Comparison of ENCODE assay signal across 1 cellular context in the genomic region with DNA sequence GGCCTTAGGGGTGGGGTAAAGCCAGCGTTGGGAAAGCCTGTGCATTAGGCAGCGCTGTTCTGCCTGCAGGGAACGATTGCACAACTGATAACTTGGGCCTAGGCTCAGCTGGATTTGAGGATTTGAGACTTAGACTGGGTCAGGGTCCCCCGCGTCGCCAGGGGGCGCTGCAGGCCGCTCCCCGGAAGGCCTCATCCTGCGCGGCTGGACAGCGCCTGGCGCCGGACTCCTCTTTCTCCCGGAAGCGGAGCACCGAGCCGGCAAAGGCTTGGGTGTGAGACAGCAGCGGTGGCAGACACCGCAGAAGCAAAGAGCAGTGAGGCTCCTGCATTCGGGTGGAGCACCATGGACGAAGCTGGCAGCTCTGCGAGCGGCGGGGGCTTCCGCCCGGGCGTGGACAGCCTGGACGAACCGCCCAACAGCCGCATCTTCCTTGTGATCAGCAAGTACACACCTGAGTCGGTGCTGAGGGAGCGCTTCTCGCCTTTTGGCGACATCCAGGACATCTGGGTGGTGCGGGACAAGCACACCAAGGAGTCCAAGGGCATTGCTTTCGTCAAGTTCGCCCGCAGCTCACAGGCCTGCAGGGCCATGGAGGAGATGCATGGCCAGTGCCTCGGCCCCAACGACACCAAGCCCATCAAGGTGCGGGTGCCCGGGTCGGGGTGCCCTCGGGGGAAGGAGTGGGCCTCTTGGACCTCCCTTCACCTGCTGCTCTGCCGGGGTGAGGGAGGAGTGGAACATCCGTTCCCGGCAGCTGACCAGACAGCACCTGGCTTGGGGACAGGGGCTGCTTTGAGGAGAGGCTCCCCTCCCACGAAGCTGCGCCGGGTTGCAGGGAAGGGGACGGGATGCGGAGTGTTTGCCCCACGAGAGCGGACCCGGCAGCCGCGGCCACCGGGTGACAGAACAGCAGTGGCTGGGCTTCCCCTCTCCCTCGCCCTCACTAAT.
TF ChIP-seq lines count a peak whose summit lies in the region.

A gene with protein sequence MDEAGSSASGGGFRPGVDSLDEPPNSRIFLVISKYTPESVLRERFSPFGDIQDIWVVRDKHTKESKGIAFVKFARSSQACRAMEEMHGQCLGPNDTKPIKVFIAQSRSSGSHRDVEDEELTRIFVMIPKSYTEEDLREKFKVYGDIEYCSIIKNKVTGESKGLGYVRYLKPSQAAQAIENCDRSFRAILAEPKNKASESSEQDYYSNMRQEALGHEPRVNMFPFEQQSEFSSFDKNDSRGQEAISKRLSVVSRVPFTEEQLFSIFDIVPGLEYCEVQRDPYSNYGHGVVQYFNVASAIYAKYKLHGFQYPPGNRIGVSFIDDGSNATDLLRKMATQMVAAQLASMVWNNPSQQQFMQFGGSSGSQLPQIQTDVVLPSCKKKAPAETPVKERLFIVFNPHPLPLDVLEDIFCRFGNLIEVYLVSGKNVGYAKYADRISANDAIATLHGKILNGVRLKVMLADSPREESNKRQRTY (plus strand): TSS at position 236 of the 951 bp plus-strand sequence. CDS start 110 bp downstream, at position 346.

TF ChIP-seq in K562, 482 proteins besides CTCF, POLR2A, EP300 and RAD21 (continued from another document):
- TF ChIP-seq, protein P1, sequence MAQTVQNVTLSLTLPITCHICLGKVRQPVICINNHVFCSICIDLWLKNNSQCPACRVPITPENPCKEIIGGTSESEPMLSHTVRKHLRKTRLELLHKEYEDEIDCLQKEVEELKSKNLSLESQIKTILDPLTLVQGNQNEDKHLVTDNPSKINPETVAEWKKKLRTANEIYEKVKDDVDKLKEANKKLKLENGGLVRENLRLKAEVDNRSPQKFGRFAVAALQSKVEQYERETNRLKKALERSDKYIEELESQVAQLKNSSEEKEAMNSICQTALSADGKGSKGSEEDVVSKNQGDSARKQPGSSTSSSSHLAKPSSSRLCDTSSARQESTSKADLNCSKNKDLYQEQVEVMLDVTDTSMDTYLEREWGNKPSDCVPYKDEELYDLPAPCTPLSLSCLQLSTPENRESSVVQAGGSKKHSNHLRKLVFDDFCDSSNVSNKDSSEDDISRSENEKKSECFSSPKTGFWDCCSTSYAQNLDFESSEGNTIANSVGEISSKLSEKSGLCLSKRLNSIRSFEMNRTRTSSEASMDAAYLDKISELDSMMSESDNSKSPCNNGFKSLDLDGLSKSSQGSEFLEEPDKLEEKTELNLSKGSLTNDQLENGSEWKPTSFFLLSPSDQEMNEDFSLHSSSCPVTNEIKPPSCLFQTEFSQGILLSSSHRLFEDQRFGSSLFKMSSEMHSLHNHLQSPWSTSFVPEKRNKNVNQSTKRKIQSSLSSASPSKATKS (CRISPR knock-in tag; IDR thresholded peaks at IDR 0.05) = no peak
- TF ChIP-seq ELF4 (CRISPR knock-in tag; IDR thresholded peaks at IDR 0.05) (no peak), HCFC1 (IDR thresholded peaks at IDR 0.05; ENCODE audit: low read depth, low read length) (peak; percentile 81), KHSRP (IDR thresholded peaks at IDR 0.05) (no peak), TAF9B (IDR thresholded peaks at IDR 0.05; ENCODE audit: partially characterized antibody) (peak; percentile 67), KLF16 (IDR thresholded peaks at IDR 0.05) (peak; percentile 59; the same call in 1 of the 2 replicates), HMGN3 (IDR thresholded peaks at IDR 0.05; ENCODE audit: borderline replicate concordance, extremely low read depth, insufficient read length, low read depth, low read length) (peak; percentile 92), DPF2 (IDR thresholded peaks at IDR 0.05) (peak; percentile 27; the same call in 1 of the 2 replicates), ZNF41 (CRISPR knock-in tag; conservative IDR thresholded peaks at IDR 0.05) (no peak), ZNF23 (CRISPR knock-in tag; IDR thresholded peaks at IDR 0.05) (no peak), RCOR1 (IDR thresholded peaks at IDR 0.05; ENCODE audit: borderline replicate concordance in 1 of 2, low read depth in 2 of 2, low read length in 2 of 2) (peak; percentile 59 to 88; a peak in 3 of 4 replicates)
- TF ChIP-seq, protein P2, sequence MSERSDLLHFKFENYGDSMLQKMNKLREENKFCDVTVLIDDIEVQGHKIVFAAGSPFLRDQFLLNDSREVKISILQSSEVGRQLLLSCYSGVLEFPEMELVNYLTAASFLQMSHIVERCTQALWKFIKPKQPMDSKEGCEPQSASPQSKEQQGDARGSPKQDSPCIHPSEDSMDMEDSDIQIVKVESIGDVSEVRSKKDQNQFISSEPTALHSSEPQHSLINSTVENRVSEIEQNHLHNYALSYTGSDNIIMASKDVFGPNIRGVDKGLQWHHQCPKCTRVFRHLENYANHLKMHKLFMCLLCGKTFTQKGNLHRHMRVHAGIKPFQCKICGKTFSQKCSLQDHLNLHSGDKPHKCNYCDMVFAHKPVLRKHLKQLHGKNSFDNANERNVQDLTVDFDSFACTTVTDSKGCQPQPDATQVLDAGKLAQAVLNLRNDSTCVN (CRISPR knock-in tag; IDR thresholded peaks at IDR 0.05) = no peak
- TF ChIP-seq, protein P3, sequence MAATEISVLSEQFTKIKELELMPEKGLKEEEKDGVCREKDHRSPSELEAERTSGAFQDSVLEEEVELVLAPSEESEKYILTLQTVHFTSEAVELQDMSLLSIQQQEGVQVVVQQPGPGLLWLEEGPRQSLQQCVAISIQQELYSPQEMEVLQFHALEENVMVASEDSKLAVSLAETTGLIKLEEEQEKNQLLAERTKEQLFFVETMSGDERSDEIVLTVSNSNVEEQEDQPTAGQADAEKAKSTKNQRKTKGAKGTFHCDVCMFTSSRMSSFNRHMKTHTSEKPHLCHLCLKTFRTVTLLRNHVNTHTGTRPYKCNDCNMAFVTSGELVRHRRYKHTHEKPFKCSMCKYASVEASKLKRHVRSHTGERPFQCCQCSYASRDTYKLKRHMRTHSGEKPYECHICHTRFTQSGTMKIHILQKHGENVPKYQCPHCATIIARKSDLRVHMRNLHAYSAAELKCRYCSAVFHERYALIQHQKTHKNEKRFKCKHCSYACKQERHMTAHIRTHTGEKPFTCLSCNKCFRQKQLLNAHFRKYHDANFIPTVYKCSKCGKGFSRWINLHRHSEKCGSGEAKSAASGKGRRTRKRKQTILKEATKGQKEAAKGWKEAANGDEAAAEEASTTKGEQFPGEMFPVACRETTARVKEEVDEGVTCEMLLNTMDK (IDR thresholded peaks at IDR 0.05; ENCODE audit: borderline replicate concordance, insufficient read depth, low read depth, low read length, poor library complexity, severe bottlenecking) = peak; percentile 94
